Comparison of ENCODE assay signal across 2 cellular contexts in the genomic region with DNA sequence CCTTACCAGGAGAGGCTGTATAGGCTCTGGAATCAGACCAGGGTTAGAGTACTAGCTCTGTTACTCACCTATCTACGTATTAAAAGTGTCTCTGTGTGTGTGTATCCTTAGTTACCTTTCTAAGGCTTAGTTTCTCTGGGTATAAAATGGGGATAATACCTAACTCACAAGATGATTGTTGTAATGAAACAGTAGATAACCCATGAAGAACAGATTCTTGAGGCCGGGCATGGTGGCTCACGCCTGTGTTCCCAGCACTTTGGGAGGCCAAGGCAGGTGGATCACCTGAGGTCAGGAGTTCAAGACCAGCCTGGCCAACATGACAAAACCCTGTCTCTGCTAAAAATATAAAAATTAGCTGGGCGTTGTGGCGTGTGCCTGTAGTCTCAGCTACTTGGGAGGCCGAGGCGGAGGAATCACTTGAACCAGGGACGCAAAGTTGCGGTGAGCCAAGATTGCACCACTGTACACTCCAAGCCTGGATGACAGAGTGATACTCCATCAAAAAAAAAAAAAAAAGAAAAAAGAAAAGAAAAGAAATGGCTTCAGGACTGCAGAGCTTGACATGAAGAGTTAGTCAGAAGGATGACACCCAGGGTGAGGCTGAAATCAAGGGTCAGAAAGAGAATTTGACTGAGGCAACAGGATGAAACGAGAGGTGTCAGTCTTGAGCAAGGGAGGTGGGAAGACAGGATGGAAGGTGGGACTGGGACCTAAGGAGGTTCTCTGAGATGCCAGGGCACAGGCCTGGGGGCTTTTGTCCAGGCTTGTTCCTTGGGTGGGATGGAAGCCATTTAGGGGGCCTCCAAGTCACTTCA.
TF ChIP-seq lines count a peak whose summit lies in the region.

No MANE protein-coding gene starts in this region.

TF ChIP-seq in A549, 52 proteins besides CTCF, POLR2A, EP300 and RAD21:
- no peak for TF ChIP-seq ESRRA (IDR thresholded peaks at IDR 0.05; ENCODE audit: borderline replicate concordance, low read length)
- TF ChIP-seq HDAC2 (IDR thresholded peaks at IDR 0.05): no peak

TF ChIP-seq in IMR-90, 13 proteins besides CTCF, POLR2A, EP300 and RAD21:
- no peak for TF ChIP-seq FOS (IDR thresholded peaks at IDR 0.05; ENCODE audit: low read depth, low read length)
- TF ChIP-seq, protein P1, sequence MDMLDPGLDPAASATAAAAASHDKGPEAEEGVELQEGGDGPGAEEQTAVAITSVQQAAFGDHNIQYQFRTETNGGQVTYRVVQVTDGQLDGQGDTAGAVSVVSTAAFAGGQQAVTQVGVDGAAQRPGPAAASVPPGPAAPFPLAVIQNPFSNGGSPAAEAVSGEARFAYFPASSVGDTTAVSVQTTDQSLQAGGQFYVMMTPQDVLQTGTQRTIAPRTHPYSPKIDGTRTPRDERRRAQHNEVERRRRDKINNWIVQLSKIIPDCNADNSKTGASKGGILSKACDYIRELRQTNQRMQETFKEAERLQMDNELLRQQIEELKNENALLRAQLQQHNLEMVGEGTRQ (IDR thresholded peaks at IDR 0.05; ENCODE audit: low read depth, low read length): no peak
- no peak for TF ChIP-seq MAFK (IDR thresholded peaks at IDR 0.05; ENCODE audit: low read depth, low read length)
- no peak for TF ChIP-seq RFX5 (IDR thresholded peaks at IDR 0.05; ENCODE audit: low read depth, low read length)
- no peak for TF ChIP-seq RCOR1 (IDR thresholded peaks at IDR 0.05; ENCODE audit: insufficient replicate concordance, low read length)
- no peak for TF ChIP-seq NFE2L2 (IDR thresholded peaks at IDR 0.05; ENCODE audit: low read depth, low read length)
- TF ChIP-seq SMC3 (IDR thresholded peaks at IDR 0.05; ENCODE audit: low read depth, low read length): no peak
- no peak for TF ChIP-seq CEBPB (IDR thresholded peaks at IDR 0.05; ENCODE audit: low read depth, low read length)
- TF ChIP-seq CHD1 (IDR thresholded peaks at IDR 0.05; ENCODE audit: low read depth, low read length): no peak
- no peak for TF ChIP-seq BHLHE40 (IDR thresholded peaks at IDR 0.05; ENCODE audit: low read depth, low read length)
- TF ChIP-seq, protein P2, sequence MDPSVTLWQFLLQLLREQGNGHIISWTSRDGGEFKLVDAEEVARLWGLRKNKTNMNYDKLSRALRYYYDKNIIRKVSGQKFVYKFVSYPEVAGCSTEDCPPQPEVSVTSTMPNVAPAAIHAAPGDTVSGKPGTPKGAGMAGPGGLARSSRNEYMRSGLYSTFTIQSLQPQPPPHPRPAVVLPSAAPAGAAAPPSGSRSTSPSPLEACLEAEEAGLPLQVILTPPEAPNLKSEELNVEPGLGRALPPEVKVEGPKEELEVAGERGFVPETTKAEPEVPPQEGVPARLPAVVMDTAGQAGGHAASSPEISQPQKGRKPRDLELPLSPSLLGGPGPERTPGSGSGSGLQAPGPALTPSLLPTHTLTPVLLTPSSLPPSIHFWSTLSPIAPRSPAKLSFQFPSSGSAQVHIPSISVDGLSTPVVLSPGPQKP (IDR thresholded peaks at IDR 0.05; ENCODE audit: borderline replicate concordance, low read depth, low read length): no peak
- TF ChIP-seq MAZ (IDR thresholded peaks at IDR 0.05; ENCODE audit: borderline replicate concordance, low read depth, low read length): no peak
- no peak for TF ChIP-seq MXI1 (IDR thresholded peaks at IDR 0.05; ENCODE audit: borderline replicate concordance, low read depth, low read length)
